In the genomic region with DNA sequence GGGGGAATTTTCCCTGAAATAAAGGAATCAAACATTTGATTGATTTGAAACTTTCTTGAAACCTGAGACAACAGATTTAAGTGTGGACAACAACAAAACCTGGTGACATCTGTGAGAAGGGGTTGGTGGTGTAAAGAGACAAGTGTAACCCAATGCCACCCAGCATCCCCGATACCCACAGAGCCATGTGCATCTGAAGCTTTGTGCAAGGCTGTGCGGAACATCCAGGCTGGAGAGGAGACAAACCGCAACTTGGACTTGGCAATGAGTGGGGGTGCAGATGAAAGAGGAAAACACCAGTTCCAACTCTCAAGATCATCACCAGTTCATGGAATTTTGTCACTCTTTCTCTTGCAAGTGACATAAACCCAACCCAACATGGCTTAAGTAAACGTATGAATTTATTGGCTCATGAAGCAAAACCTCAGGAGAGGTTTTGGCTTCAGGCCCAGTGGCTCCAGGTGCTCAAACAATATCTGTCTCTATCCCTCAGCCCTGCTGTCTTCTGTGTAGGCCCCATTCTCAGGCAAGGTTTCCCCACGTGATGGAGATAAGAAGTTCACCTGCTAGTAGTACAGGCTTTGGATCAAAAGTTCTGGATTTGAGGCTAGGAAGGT, we compare ENCODE assay signal across 21 cellular contexts. TPM values are rescaled to one million over a fixed set of nuclear protein-coding genes. Genes with fewer than 3 reads are reported as not detected.
DNase-seq lines count a peak whose midpoint lies in the region; ATAC-seq and TF ChIP-seq lines count a peak whose summit lies in the region.
"Had no signal": no experiment of that assay in that cellular context is flagged by ENCODE, and none has a peak within 500 bp of the region (broad histone marks: within the 10 kb centered on the region; RNA-seq: fewer than 3 reads in every experiment).

No MANE protein-coding gene starts in this region.

- H3K4me3 ChIP-seq in Jurkat, Clone E6-1 (ENCODE audit: low read length), result no peak overlapping the region
- H3K4me3 ChIP-seq in gastrocnemius medialis (no peak overlapping the region), thyroid gland (replicated peaks in 1 of 3) (no peak overlapping the region)
- H3K4me3 ChIP-seq: GM12878, lung, skin epidermis, thoracic aorta had no signal

- WGBS in thyroid gland, 2 donors, result 65 to 66% methylated on average over 5 of the region's 5 CpGs

- DNase-seq in Jurkat, Clone E6-1 (ENCODE audit: low read depth, low spot score), result peak; percentile 14
- DNase-seq in NCI-H2029 (lab: John Stamatoyannopoulos, UW) (peak; percentile 98), NCI-H774 (lab: John Stamatoyannopoulos, UW) (peak; percentile 92), gastrocnemius medialis (peak; percentile 17 to 23), chondrocyte (ENCODE audit: low spot score) (no peak), NAMALWA (ENCODE audit: low spot score) (no peak), thyroid gland (no peak)
- no peak for DNase-seq in activated naive CD4-positive, alpha-beta T cell treated with anti-CD3 and anti-CD28 coated beads, Interleukin-2, amount 50 U/mL, for 16 hours
- DNase-seq: activated CD8-positive, alpha-beta T cell treated with anti-CD3 and anti-CD28 coated beads, Interleukin-2, amount 10 ng/mL, durations not matched to agents 7 days and 5 days; activated naive CD8-positive, alpha-beta T cell treated with anti-CD3 and anti-CD28 coated beads, Interleukin-2, amount 50 U/mL, for 24 hours; GDM1; GOT3; naive thymus-derived CD4-positive, alpha-beta T cell; stimulated activated CD4-positive, alpha-beta T cell treated with anti-CD3 and anti-CD28 coated beads, Interleukin-4, amount 100 ng/mL, for 4 hours; stimulated activated CD8-positive, alpha-beta memory T cell treated with anti-CD3 and anti-CD28 coated beads, Interleukin-4, amount 100 ng/mL, for 48 hours; T-helper 1 cell had no signal

- no peaks in the 10 kb centered on the region for H3K27me3 ChIP-seq in gastrocnemius medialis
- H3K27me3 ChIP-seq in thyroid gland, result no peaks in the 10 kb centered on the region

- in situ Hi-C loops in gastrocnemius medialis (cut with MboI; ENCODE audit: low sequenced_read_pairs in 4 of 4), result no loop called here

- no peaks in the 10 kb centered on the region for H3K36me3 Mint-ChIP-seq in chondrocyte (ENCODE audit: low read depth)
- H3K36me3 Mint-ChIP-seq: naive thymus-derived CD4-positive, alpha-beta T cell had no signal

- H3K9me3 Mint-ChIP-seq in chondrocyte (ENCODE audit: low read depth), result peaks cover 2% of the 10 kb centered on the region
- H3K9me3 Mint-ChIP-seq: activated naive CD8-positive, alpha-beta T cell treated with anti-CD3 and anti-CD28 coated beads, Interleukin-2, amount 50 U/mL, for 24 hours had no signal

- H3K9me3 ChIP-seq in gastrocnemius medialis (no peaks in the 10 kb centered on the region), thyroid gland (no peaks in the 10 kb centered on the region)
- H3K9me3 ChIP-seq: thoracic aorta had no signal

- H3K27ac Mint-ChIP-seq in chondrocyte (ENCODE audit: unreplicated experiment), result no peak overlapping the region
- H3K27ac Mint-ChIP-seq: activated CD8-positive, alpha-beta T cell treated with anti-CD3 and anti-CD28 coated beads, Interleukin-2, amount 10 ng/mL, durations not matched to agents 7 days and 5 days; activated naive CD8-positive, alpha-beta T cell treated with anti-CD3 and anti-CD28 coated beads, Interleukin-2, amount 50 U/mL, for 24 hours; naive thymus-derived CD4-positive, alpha-beta T cell had no signal

- intact Hi-C loops in gastrocnemius medialis (cut with DNase I; ENCODE audit: low total_unique reads) (loop anchor here (10.0 kb wide), 1 partner anchor 122 kb away; no protein-coding TSS in a partner anchor), thyroid gland (cut with DNase I) (no loop called here)

- H3K27ac ChIP-seq in gastrocnemius medialis (no peak overlapping the region), thyroid gland (no peak overlapping the region)
- H3K27ac ChIP-seq: skin epidermis, thoracic aorta had no signal

- H3K4me3 Mint-ChIP-seq in chondrocyte (ENCODE audit: unreplicated experiment), result no peak overlapping the region
- H3K4me3 Mint-ChIP-seq: activated CD8-positive, alpha-beta T cell treated with anti-CD3 and anti-CD28 coated beads, Interleukin-2, amount 10 ng/mL, durations not matched to agents 7 days and 5 days; activated naive CD8-positive, alpha-beta T cell treated with anti-CD3 and anti-CD28 coated beads, Interleukin-2, amount 50 U/mL, for 24 hours; naive thymus-derived CD4-positive, alpha-beta T cell had no signal

- H3K36me3 ChIP-seq in gastrocnemius medialis (no peaks in the 10 kb centered on the region), thyroid gland (no peaks in the 10 kb centered on the region)
- H3K36me3 ChIP-seq: thoracic aorta had no signal

- no peak for TF ChIP-seq POLR2A in gastrocnemius medialis (IDR thresholded peaks at IDR 0.05)
- TF ChIP-seq POLR2A in thyroid gland (IDR thresholded peaks at IDR 0.05), result no peak

- TF ChIP-seq CTCF in gastrocnemius medialis (IDR thresholded peaks at IDR 0.05 in 4 of 5, conservative IDR thresholded peaks at IDR 0.05 in 1 of 5) (no peak), chondrocyte (IDR thresholded peaks at IDR 0.05) (no peak), thyroid gland (IDR thresholded peaks at IDR 0.05) (no peak)

- no peaks in the 10 kb centered on the region for H3K4me1 Mint-ChIP-seq in chondrocyte (ENCODE audit: low read depth)
- H3K4me1 Mint-ChIP-seq: activated naive CD8-positive, alpha-beta T cell treated with anti-CD3 and anti-CD28 coated beads, Interleukin-2, amount 50 U/mL, for 24 hours; naive thymus-derived CD4-positive, alpha-beta T cell had no signal

- H3K27me3 Mint-ChIP-seq in chondrocyte (ENCODE audit: low read depth), result peaks cover 2% of the 10 kb centered on the region

- H3K4me1 ChIP-seq in gastrocnemius medialis (peaks cover 15 to 17% of the 10 kb centered on the region in 2 donors), thyroid gland (no peaks in the 10 kb centered on the region)

- no peak for ATAC-seq in gastrocnemius medialis
- ATAC-seq: activated CD8-positive, alpha-beta T cell treated with anti-CD3 and anti-CD28 coated beads, Interleukin-2, amount 10 ng/mL, durations not matched to agents 7 days and 5 days; activated naive CD8-positive, alpha-beta T cell treated with anti-CD3 and anti-CD28 coated beads, Interleukin-2, amount 50 U/mL, for 24 hours; esophagus mucosa; GM12878; naive thymus-derived CD4-positive, alpha-beta T cell had no signal

RNA-seq across cellular contexts. Expression of a gene that starts 55.2 kb away (rescaled TPM):
- polyA plus RNA-seq in Jurkat, Clone E6-1 (2012; ENCODE audit: insufficient read depth, insufficient read length), result 1.3 TPM
- under 1 TPM in 2 of 4 donors, not detected in 2; 0.18 to 0.23 TPM for total RNA-seq in gastrocnemius medialis
- 0.80 to 2.6 TPM (median 2.5 TPM) in 3 replicates for total RNA-seq in chondrocyte
- total RNA-seq in thyroid gland, result not detected
- total RNA-seq: activated CD8-positive, alpha-beta T cell treated with anti-CD3 and anti-CD28 coated beads, Interleukin-2, amount 10 ng/mL, durations not matched to agents 7 days and 5 days; GM12878; naive thymus-derived CD4-positive, alpha-beta T cell had no signal
- polyA plus RNA-seq: naive thymus-derived CD4-positive, alpha-beta T cell had no signal

Comparison
In these comparisons a context has a peak if more than half of its experiments do, and no peak if none do; other contexts are left out.
1. DNase-seq: peak in Jurkat, Clone E6-1 (single experiment), NCI-H2029 (single experiment), NCI-H774 (single experiment) and gastrocnemius medialis (2 of 2); none in activated naive CD4-positive, alpha-beta T cell treated with anti-CD3 and anti-CD28 coated beads, Interleukin-2, amount 50 U/mL, for 16 hours (single experiment), chondrocyte (single experiment), NAMALWA (single experiment) and thyroid gland (0 of 2).